ENCODE assay signal across 23 cellular contexts in the genomic region with DNA sequence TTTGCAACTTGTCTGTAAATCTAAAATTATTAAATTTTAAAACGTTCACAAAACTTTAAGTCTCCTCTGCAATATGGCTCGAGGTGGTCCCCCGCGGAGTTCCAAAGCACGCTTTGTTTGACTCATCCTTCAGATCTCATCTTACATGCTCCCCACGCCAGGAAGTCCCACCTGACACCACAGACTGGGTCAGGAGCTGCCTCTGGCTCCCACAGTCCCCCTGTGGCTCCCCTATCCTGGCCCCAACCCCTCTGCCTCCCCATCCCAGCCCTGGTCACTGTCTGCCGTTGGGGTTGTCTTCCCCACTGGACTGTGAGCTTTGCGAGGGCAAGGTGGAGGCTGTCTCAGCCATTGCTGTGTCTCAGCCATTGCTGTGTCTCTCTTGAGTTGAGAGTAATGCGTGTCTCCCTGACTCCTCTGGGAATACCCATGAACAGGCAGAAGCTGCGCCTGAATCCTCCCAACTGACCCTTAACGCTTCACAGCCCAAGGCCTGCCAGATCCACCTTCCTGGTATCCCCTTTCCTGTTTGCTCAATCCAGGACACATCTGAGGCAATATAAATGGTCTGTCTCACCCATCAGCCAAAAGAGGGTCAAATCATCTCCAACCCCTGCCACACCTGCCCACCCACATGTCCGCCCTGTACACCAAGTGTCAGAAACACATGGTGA. TPM values are rescaled to one million over a fixed set of nuclear protein-coding genes. Genes with fewer than 3 reads are reported as not detected.
DNase-seq lines count a peak whose midpoint lies in the region; ATAC-seq and TF ChIP-seq lines count a peak whose summit lies in the region.
"Had no signal": no experiment of that assay in that cellular context is flagged by ENCODE, and none has a peak within 500 bp of the region (broad histone marks: within the 10 kb centered on the region; RNA-seq: fewer than 3 reads in every experiment).

No MANE protein-coding gene starts in this region.

- H3K27ac Mint-ChIP-seq in activated B cell treated with CpG ODN at 0.5 μM for 24 hours = peak overlapping the region; percentile 36
- peak overlapping the region; percentile 30 for H3K27ac Mint-ChIP-seq in neural crest cell (ENCODE audit: unreplicated experiment)
- H3K27ac Mint-ChIP-seq in stimulated activated effector memory CD8-positive, alpha-beta T cell treated with anti-CD3 and anti-CD28 coated beads, Interleukin-12 subunit alpha, Interleukin-12 subunit beta, amount 100 ng/mL, for 72 hours = peak overlapping the region; percentile 6

- H3K4me1 ChIP-seq in testis (no peaks in the 10 kb centered on the region), tibial nerve (peaks cover 0 to 7% (median 0%) of the 10 kb centered on the region in 4 donors)

- CTCF ChIA-PET in activated B cell treated with CpG ODN at 0.5 μM for 24 hours (lab: Charles Lee) = interaction anchor here (1.1 kb wide), 1 partner anchor 152 kb away, joined by 3 read pairs; no protein-coding TSS in a partner anchor

- DNase-seq in activated B cell treated with CpG ODN at 0.5 μM for 24 hours (no peak), neural crest cell (ENCODE audit: low read depth, low spot score) (no peak), NCI-H345 treated with DMSO at 0.1 percent for 48 hours (lab: John Stamatoyannopoulos, UW; ENCODE audit: unreplicated experiment) (no peak), NCI-H2227 (lab: John Stamatoyannopoulos, UW; ENCODE audit: unreplicated experiment) (no peak), testis (no peak), tibial nerve (ENCODE audit: low spot score in 2 of 2) (no peak)
- DNase-seq in stimulated activated effector memory CD8-positive, alpha-beta T cell treated with anti-CD3 and anti-CD28 coated beads, Interleukin-12 subunit alpha, Interleukin-12 subunit beta, amount 100 ng/mL, for 72 hours (ENCODE audit: low spot score in 2 of 2) = no peak
- DNase-seq: CD4-positive, CD25-positive, alpha-beta regulatory T cell; DMS79; KG1; NCI-H1092 treated with DMSO at 0.1 percent for 48 hours; NCI-H1436 treated with DMSO at 0.1 percent for 48 hours; NCI-H1930; NCI-H2227 treated with DMSO at 0.1 percent for 48 hours; NCI-H510A treated with DMSO at 0.1 percent for 48 hours; NCI-H748 treated with DMSO at 0.1 percent for 48 hours; PC-9; SIG-M5 had no signal

- ATAC-seq in GM19035 (IDR thresholded peaks at IDR 0.05; ENCODE audit: unreplicated experiment) (peak; percentile 11), activated B cell treated with CpG ODN at 0.5 μM for 24 hours (ENCODE audit: low read depth) (no peak)
- ATAC-seq in stimulated activated effector memory CD8-positive, alpha-beta T cell treated with anti-CD3 and anti-CD28 coated beads, Interleukin-12 subunit alpha, Interleukin-12 subunit beta, amount 100 ng/mL, for 72 hours = no peak
- ATAC-seq: HCT116 had no signal

- H3K27ac ChIP-seq in testis (no peak overlapping the region), tibial nerve (no peak overlapping the region)
- H3K27ac ChIP-seq: PC-9, RWPE1 had no signal

- TF ChIP-seq POLR2A in testis (IDR thresholded peaks at IDR 0.05) (no peak), tibial nerve (IDR thresholded peaks at IDR 0.05) (no peak)

- peaks cover 16% of the 10 kb centered on the region for H3K36me3 Mint-ChIP-seq in activated B cell treated with CpG ODN at 0.5 μM for 24 hours (ENCODE audit: low read depth)
- no peaks in the 10 kb centered on the region for H3K36me3 Mint-ChIP-seq in neural crest cell (ENCODE audit: low read depth)
- H3K36me3 Mint-ChIP-seq in stimulated activated effector memory CD8-positive, alpha-beta T cell treated with anti-CD3 and anti-CD28 coated beads, Interleukin-12 subunit alpha, Interleukin-12 subunit beta, amount 100 ng/mL, for 72 hours = peaks cover 6% of the 10 kb centered on the region

- H3K27me3 Mint-ChIP-seq in activated B cell treated with CpG ODN at 0.5 μM for 24 hours (no peaks in the 10 kb centered on the region), neural crest cell (ENCODE audit: low read depth) (no peaks in the 10 kb centered on the region)
- H3K27me3 Mint-ChIP-seq: CD4-positive, CD25-positive, alpha-beta regulatory T cell had no signal

- H3K4me3 Mint-ChIP-seq in activated B cell treated with CpG ODN at 0.5 μM for 24 hours (no peak overlapping the region), neural crest cell (no peak overlapping the region)
- no peak overlapping the region for H3K4me3 Mint-ChIP-seq in stimulated activated effector memory CD8-positive, alpha-beta T cell treated with anti-CD3 and anti-CD28 coated beads, Interleukin-12 subunit alpha, Interleukin-12 subunit beta, amount 100 ng/mL, for 72 hours
- H3K4me3 Mint-ChIP-seq: CD4-positive, CD25-positive, alpha-beta regulatory T cell had no signal

- H3K9me3 Mint-ChIP-seq in activated B cell treated with CpG ODN at 0.5 μM for 24 hours = no peaks in the 10 kb centered on the region
- H3K9me3 Mint-ChIP-seq in neural crest cell = no peaks in the 10 kb centered on the region
- no peaks in the 10 kb centered on the region for H3K9me3 Mint-ChIP-seq in stimulated activated effector memory CD8-positive, alpha-beta T cell treated with anti-CD3 and anti-CD28 coated beads, Interleukin-12 subunit alpha, Interleukin-12 subunit beta, amount 100 ng/mL, for 72 hours
- H3K9me3 Mint-ChIP-seq: CD4-positive, CD25-positive, alpha-beta regulatory T cell had no signal

- H3K27me3 ChIP-seq in testis (no peaks in the 10 kb centered on the region), tibial nerve (no peaks in the 10 kb centered on the region)

- no peak for TF ChIP-seq CTCF in activated B cell treated with CpG ODN at 0.5 μM for 24 hours (IDR thresholded peaks at IDR 0.05)
- no peak for TF ChIP-seq CTCF in neural crest cell (conservative IDR thresholded peaks at IDR 0.05)
- TF ChIP-seq CTCF in testis (IDR thresholded peaks at IDR 0.05) = no peak
- TF ChIP-seq CTCF in tibial nerve (IDR thresholded peaks at IDR 0.05) = no peak

- 93 to 94% methylated on average over 11 to 12 of the region's 12 CpGs for WGBS in testis, 2 donors
- WGBS in tibial nerve, 2 donors = 86 to 90% methylated on average over 12 of the region's 12 CpGs

- H3K36me3 ChIP-seq in testis (ENCODE audit: low read depth, missing control alignments) (no peaks in the 10 kb centered on the region), tibial nerve (peaks cover 0 to 26% (median 0%) of the 10 kb centered on the region in 3 donors)

- intact Hi-C loops in activated B cell treated with CpG ODN at 0.5 μM for 24 hours (cut with micrococcal nuclease) = no loop called here
- intact Hi-C loops in testis (cut with DNase I; ENCODE audit: low total_unique reads) = no loop called here

- H3K9me3 ChIP-seq in testis (no peaks in the 10 kb centered on the region), tibial nerve (no peaks in the 10 kb centered on the region)

- POLR2A ChIA-PET in activated B cell treated with CpG ODN at 0.5 μM for 24 hours (lab: Charles Lee) = no interaction called here

- H3K4me1 Mint-ChIP-seq in activated B cell treated with CpG ODN at 0.5 μM for 24 hours = peaks cover 15% of the 10 kb centered on the region
- H3K4me1 Mint-ChIP-seq in neural crest cell = no peaks in the 10 kb centered on the region
- H3K4me1 Mint-ChIP-seq in stimulated activated effector memory CD8-positive, alpha-beta T cell treated with anti-CD3 and anti-CD28 coated beads, Interleukin-12 subunit alpha, Interleukin-12 subunit beta, amount 100 ng/mL, for 72 hours = peaks cover 30% of the 10 kb centered on the region

- TF ChIP-seq EP300 in tibial nerve (IDR thresholded peaks at IDR 0.05) = no peak

- H3K4me3 ChIP-seq in testis (no peak overlapping the region), tibial nerve (no peak overlapping the region)
- H3K4me3 ChIP-seq: PC-9 had no signal

RNA-seq across cellular contexts. Expression of a gene that starts 15.9 kb away (rescaled TPM):
- total RNA-seq in activated B cell treated with CpG ODN at 0.5 μM for 24 hours (16.9 and 17.2 TPM in 2 replicates), neural crest cell (40.5 and 44.9 TPM in 2 replicates), testis (100 to 1,000 TPM in 1 of 2 donors, 10 to 100 TPM in 1; 90.8 to 127 TPM), tibial nerve (10 to 100 TPM; 12.6 to 15.9 (median 13.1) TPM)
- 124 TPM for polyA plus RNA-seq in testis (ENCODE audit: insufficient read depth, low read depth, low replicate concordance)

RNA-seq across cellular contexts. Expression of a gene that starts 28.2 kb away (rescaled TPM):
- total RNA-seq in activated B cell treated with CpG ODN at 0.5 μM for 24 hours = 420 and 482 TPM in 2 replicates
- 473 and 489 TPM in 2 replicates for total RNA-seq in neural crest cell
- total RNA-seq in testis = 100 to 1,000 TPM; 236 to 301 TPM
- polyA plus RNA-seq in testis (ENCODE audit: insufficient read depth, low read depth, low replicate concordance) = 303 TPM
- 100 to 1,000 TPM; 170 to 204 (median 177) TPM for total RNA-seq in tibial nerve

RNA-seq across cellular contexts. Expression of a gene that starts 39.4 kb away (rescaled TPM):
- total RNA-seq in activated B cell treated with CpG ODN at 0.5 μM for 24 hours (not detected in 2 replicates), neural crest cell (not detected in 2 replicates), testis (not detected), tibial nerve (not detected)
- not detected for polyA plus RNA-seq in testis (ENCODE audit: insufficient read depth, low read depth, low replicate concordance)
- total RNA-seq: CD4-positive, CD25-positive, alpha-beta regulatory T cell; H1; PC-9 had no signal
- polyA plus RNA-seq: BJ; CD4-positive, CD25-positive, alpha-beta regulatory T cell; H1 had no signal
